12 cellular contexts compared by ENCODE assay signal in genomic region chr10:85791846-85792532, GRCh38.
DNase-seq lines count a peak whose midpoint lies in the region; ATAC-seq and TF ChIP-seq lines count a peak whose summit lies in the region.
"Had no signal": no experiment of that assay in that cellular context is flagged by ENCODE, and none has a peak within 500 bp of the region (broad histone marks: within the 10 kb centered on the region; RNA-seq: fewer than 3 reads in every experiment).

No MANE protein-coding gene starts in this region.

- 70% methylated on average over 5 of the region's 5 CpGs for WGBS in hepatocyte (ENCODE audit: low lambda C conversion rate, missing lambda C conversion rate)

- H4K20me1 ChIP-seq in PC-9 (ENCODE audit: insufficient read depth) (no peaks in the 10 kb centered on the region), hepatocyte (ENCODE audit: insufficient read depth, poor library complexity, severe bottlenecking) (no peaks in the 10 kb centered on the region)
- H4K20me1 ChIP-seq: BLaER1 had no signal

- intact Hi-C loops in PC-9 (cut with micrococcal nuclease; ENCODE audit: unreplicated experiment), result no loop called here

- H3K4me1 ChIP-seq in cardiac muscle cell (ENCODE audit: low read depth) (peaks cover 7% of the 10 kb centered on the region), right atrium auricular region (peaks cover 0 to 9% of the 10 kb centered on the region in 2 donors), PC-9 (replicated peaks; ENCODE audit: insufficient read depth) (no peaks in the 10 kb centered on the region), hepatocyte (ENCODE audit: insufficient read depth) (no peaks in the 10 kb centered on the region)
- H3K4me1 ChIP-seq in effector memory CD4-positive, alpha-beta T cell (ENCODE audit: control insufficient read depth, insufficient read depth, low read length, poor library complexity, severe bottlenecking), result no peaks in the 10 kb centered on the region
- H3K4me1 ChIP-seq: BLaER1 had no signal

- H2AFZ ChIP-seq in PC-9 (no peak overlapping the region), hepatocyte (no peak overlapping the region)

- no peaks in the 10 kb centered on the region for H3F3A ChIP-seq in PC-9 (ENCODE audit: insufficient read depth, low read depth)

- H3K27ac ChIP-seq in cardiac muscle cell (no peak overlapping the region), right atrium auricular region (no peak overlapping the region), PC-9 (no peak overlapping the region), hepatocyte (no peak overlapping the region)
- no peak overlapping the region for H3K27ac ChIP-seq in effector memory CD4-positive, alpha-beta T cell (ENCODE audit: insufficient read depth, low read length, poor library complexity, severe bottlenecking)
- H3K27ac ChIP-seq: BLaER1 had no signal

- CTCF ChIA-PET in PC-9 (lab: Charles Lee), result no interaction called here

- H3K9me2 ChIP-seq in PC-9 (ENCODE audit: insufficient read depth), result no peaks in the 10 kb centered on the region
- H3K9me2 ChIP-seq in hepatocyte (replicated peaks; ENCODE audit: insufficient read depth), result no peaks in the 10 kb centered on the region

- POLR2A ChIA-PET in PC-9 (lab: Charles Lee; ENCODE audit: unreplicated experiment), result no interaction called here

- BruUV-seq in PC-9 (replicated peaks; lab: Mats Ljungman, UMichigan), result no TSS peak

- H3K79me2 ChIP-seq in PC-9 (ENCODE audit: low read depth) (no peaks in the 10 kb centered on the region), hepatocyte (no peaks in the 10 kb centered on the region)

- no peaks in the 10 kb centered on the region for H3K9me3 ChIP-seq in cardiac muscle cell (ENCODE audit: low read depth)
- no peaks in the 10 kb centered on the region for H3K9me3 ChIP-seq in right atrium auricular region
- no peaks in the 10 kb centered on the region for H3K9me3 ChIP-seq in PC-9 (ENCODE audit: insufficient read depth, low read depth)
- H3K9me3 ChIP-seq in hepatocyte (ENCODE audit: low read depth), result no peaks in the 10 kb centered on the region
- no peaks in the 10 kb centered on the region for H3K9me3 ChIP-seq in effector memory CD4-positive, alpha-beta T cell (ENCODE audit: control insufficient read depth, low read length)
- H3K9me3 ChIP-seq: BLaER1 had no signal

- no peak overlapping the region for H3K4me2 ChIP-seq in PC-9
- H3K4me2 ChIP-seq in hepatocyte, result no peak overlapping the region
- H3K4me2 ChIP-seq: BLaER1 had no signal

- H3K36me3 ChIP-seq in cardiac muscle cell, result no peaks in the 10 kb centered on the region
- H3K36me3 ChIP-seq in right atrium auricular region, result no peaks in the 10 kb centered on the region
- H3K36me3 ChIP-seq in PC-9 (ENCODE audit: low read depth), result no peaks in the 10 kb centered on the region
- no peaks in the 10 kb centered on the region for H3K36me3 ChIP-seq in hepatocyte (replicated peaks; ENCODE audit: insufficient read depth, low read depth)
- no peaks in the 10 kb centered on the region for H3K36me3 ChIP-seq in effector memory CD4-positive, alpha-beta T cell (ENCODE audit: control insufficient read depth, insufficient read depth, low read length)
- H3K36me3 ChIP-seq: BLaER1 had no signal

- H3K27me3 ChIP-seq in cardiac muscle cell (no peaks in the 10 kb centered on the region), right atrium auricular region (no peaks in the 10 kb centered on the region), PC-9 (ENCODE audit: insufficient read depth, low read depth) (no peaks in the 10 kb centered on the region), hepatocyte (no peaks in the 10 kb centered on the region)
- no peaks in the 10 kb centered on the region for H3K27me3 ChIP-seq in effector memory CD4-positive, alpha-beta T cell (replicated peaks; ENCODE audit: control insufficient read depth, insufficient read depth, low read length, poor library complexity, severe bottlenecking)
- H3K27me3 ChIP-seq: BLaER1 had no signal

- TF ChIP-seq CTCF in cardiac muscle cell (IDR thresholded peaks at IDR 0.05; ENCODE audit: low read depth, low read length) (no peak), right atrium auricular region (IDR thresholded peaks at IDR 0.05) (peak in 1 of 2 donors; percentile 53), PC-9 (conservative IDR thresholded peaks at IDR 0.05) (peak; percentile 42; the same call in 1 of the 2 replicates), hepatocyte (IDR thresholded peaks at IDR 0.05; ENCODE audit: poor library complexity) (peak; percentile 46)

- H3K4me3 ChIP-seq in cardiac muscle cell, result no peak overlapping the region
- H3K4me3 ChIP-seq in right atrium auricular region, result no peak overlapping the region
- no peak overlapping the region for H3K4me3 ChIP-seq in PC-9
- H3K4me3 ChIP-seq in hepatocyte, result no peak overlapping the region
- no peak overlapping the region for H3K4me3 ChIP-seq in effector memory CD4-positive, alpha-beta T cell (ENCODE audit: insufficient read depth, low read depth, low read length, poor library complexity, severe bottlenecking)
- H3K4me3 ChIP-seq: BLaER1 had no signal

- ATAC-seq in GM21825 (IDR thresholded peaks at IDR 0.05; ENCODE audit: unreplicated experiment) (no peak), GM21576 (IDR thresholded peaks at IDR 0.05; ENCODE audit: unreplicated experiment) (no peak)

- DNase-seq in cardiac muscle cell (ENCODE audit: low read depth in 1 of 2, low spot score in 1 of 2) (peak; percentile 10 to 26), right atrium auricular region (ENCODE audit: low spot score) (no peak), PC-9 (no peak), hepatocyte (ENCODE audit: low spot score) (peak; percentile 38), superior temporal gyrus (ENCODE audit: extremely low spot score) (peak; percentile 62)
- DNase-seq in effector memory CD4-positive, alpha-beta T cell, result no peak
- DNase-seq: activated CD4-positive, alpha-beta T cell treated with anti-CD3 and anti-CD28 coated beads for 48 hours; activated naive CD4-positive, alpha-beta T cell treated with anti-CD3 and anti-CD28 coated beads for 36 hours; kidney had no signal

Comparison
In these comparisons a context has a peak if more than half of its experiments do, and no peak if none do; other contexts are left out.
1. DNase-seq: peak in cardiac muscle cell (2 of 2), hepatocyte (single experiment) and superior temporal gyrus (single experiment); none in right atrium auricular region (single experiment), PC-9 (0 of 2) and effector memory CD4-positive, alpha-beta T cell (0 of 3).